Comparison of ENCODE assay signal across 16 cellular contexts in genomic region chr3:181629029-181629428, GRCh38.
A peak's percentile ranks its signal among the peaks of the same experiment; 100 is the strongest.
DNase-seq lines count a peak whose midpoint lies in the region; ATAC-seq and TF ChIP-seq lines count a peak whose summit lies in the region.
"Had no signal": no experiment of that assay in that cellular context is flagged by ENCODE, and none has a peak within 500 bp of the region (broad histone marks: within the 10 kb centered on the region; RNA-seq: fewer than 3 reads in every experiment).

No MANE protein-coding gene starts in this region.

- no peaks in the 10 kb centered on the region for H3K9me3 ChIP-seq in Loucy (ENCODE audit: insufficient read depth, low read depth, low read length)
- H3K9me3 ChIP-seq in right lobe of liver, result no peaks in the 10 kb centered on the region
- H3K9me3 ChIP-seq: BLaER1 treated with 17β-estradiol and CSF1 and Interleukin-3, amounts not matched to agents 10 nM and 100 nM; left lung; right atrium auricular region; tibial nerve had no signal

- WGBS in right lobe of liver (ENCODE audit: insufficient coverage, low coverage, low lambda C conversion rate, missing lambda C conversion rate), result 100% methylated on average over 1 of the region's 1 CpG

- H3K27me3 ChIP-seq in Loucy (ENCODE audit: insufficient read depth, low read length, poor library complexity, severe bottlenecking) (no peaks in the 10 kb centered on the region), right lobe of liver (no peaks in the 10 kb centered on the region)
- H3K27me3 ChIP-seq: BLaER1 treated with 17β-estradiol and CSF1 and Interleukin-3, amounts not matched to agents 10 nM and 100 nM; left lung; tibial nerve had no signal

- H3K4me2 ChIP-seq in Loucy (ENCODE audit: low read depth, low read length, poor library complexity, severe bottlenecking), result no peak overlapping the region

- TF ChIP-seq POLR2A in right lobe of liver (IDR thresholded peaks at IDR 0.05), result no peak

- no peaks in the 10 kb centered on the region for H4K20me1 ChIP-seq in Loucy (ENCODE audit: insufficient read depth, low read length, poor library complexity, severe bottlenecking)
- H4K20me1 ChIP-seq: BLaER1 treated with 17β-estradiol and CSF1 and Interleukin-3, amounts not matched to agents 10 nM and 100 nM had no signal

- no peaks in the 10 kb centered on the region for H3K79me2 ChIP-seq in Loucy (ENCODE audit: insufficient read depth, low read length)

- intact Hi-C loops in right lobe of liver (cut with DNase I), result no loop called here

- TF ChIP-seq CTCF in Loucy (conservative IDR thresholded peaks at IDR 0.05; ENCODE audit: low read length) (no peak), foreskin fibroblast (IDR thresholded peaks at IDR 0.05; ENCODE audit: low read depth, low read length) (no peak), right lobe of liver (IDR thresholded peaks at IDR 0.05) (no peak)

- H3K36me3 ChIP-seq in Loucy (ENCODE audit: insufficient read depth, low read length) (no peaks in the 10 kb centered on the region), right lobe of liver (no peaks in the 10 kb centered on the region)
- H3K36me3 ChIP-seq: BLaER1 treated with 17β-estradiol and CSF1 and Interleukin-3, amounts not matched to agents 10 nM and 100 nM; left lung; right atrium auricular region; tibial nerve had no signal

- no peaks in the 10 kb centered on the region for H3K4me1 ChIP-seq in Loucy (ENCODE audit: insufficient read depth, low read length, poor library complexity, severe bottlenecking)
- H3K4me1 ChIP-seq in right lobe of liver, result no peaks in the 10 kb centered on the region
- H3K4me1 ChIP-seq: left lung, right atrium auricular region had no signal

- H3K27ac ChIP-seq in substantia nigra (ENCODE audit: low read depth, low read length, poor library complexity, severe bottlenecking), result peak overlapping the region; percentile 77
- H3K27ac ChIP-seq in right lobe of liver, result no peak overlapping the region
- H3K27ac ChIP-seq: left lung, right atrium auricular region had no signal

- H2AFZ ChIP-seq in Loucy (ENCODE audit: low read length), result peak overlapping the region; percentile 63; the same call in 1 of the 2 replicates

- H3F3A ChIP-seq in Loucy (ENCODE audit: low read depth), result no peaks in the 10 kb centered on the region

- DNase-seq in SKM-1 treated with dmso at 0.1 percent for 144 hours (lab: John Stamatoyannopoulos, UW; ENCODE audit: unreplicated experiment), result peak; percentile 63
- peak; percentile 4 to 6 for DNase-seq in foreskin fibroblast
- no peak for DNase-seq in substantia nigra (lab: John Stamatoyannopoulos, UW)
- DNase-seq in right lobe of liver, result no peak
- no peak for DNase-seq in NCI-H1092 (lab: John Stamatoyannopoulos, UW)
- no peak for DNase-seq in activated T-cell treated with anti-CD3 and anti-CD28 coated beads for 4 hours
- DNase-seq: activated CD8-positive, alpha-beta memory T cell treated with anti-CD3 and anti-CD28 coated beads, Interleukin-2, amount 50 U/mL, for 4 hours; endodermal cell; left lung; NCI-H2227 treated with DMSO at 0.1 percent for 48 hours; stimulated activated CD4-positive, alpha-beta T cell treated with anti-CD3 and anti-CD28 coated beads, Interleukin-2, amount 100 ng/mL, for 48 hours had no signal

- ATAC-seq in HG02623 (IDR thresholded peaks at IDR 0.05; ENCODE audit: unreplicated experiment) (no peak), right lobe of liver (no peak)
- ATAC-seq: left lung had no signal

- H3K9me2 ChIP-seq in Loucy (replicated peaks; ENCODE audit: low read depth, low read length), result no peaks in the 10 kb centered on the region

- no peak overlapping the region for H3K9ac ChIP-seq in Loucy (ENCODE audit: low read depth, low read length, poor library complexity, severe bottlenecking)
- H3K9ac ChIP-seq: BLaER1 treated with 17β-estradiol and CSF1 and Interleukin-3, amounts not matched to agents 10 nM and 100 nM had no signal

- H3K4me3 ChIP-seq in Loucy (ENCODE audit: low read length, poor library complexity, severe bottlenecking) (no peak overlapping the region), foreskin fibroblast (ENCODE audit: low read depth in 1 of 2, low read length in 2 of 2) (no peak overlapping the region), right lobe of liver (no peak overlapping the region)
- H3K4me3 ChIP-seq: BLaER1 treated with 17β-estradiol and CSF1 and Interleukin-3, amounts not matched to agents 10 nM and 100 nM; left lung; right atrium auricular region; tibial nerve had no signal

Comparison
In these comparisons a context has a peak if more than half of its experiments do, and no peak if none do; other contexts are left out.
1. DNase-seq: peak in SKM-1 treated with dmso at 0.1 percent for 144 hours (single experiment) and foreskin fibroblast (2 of 2); none in substantia nigra (0 of 49), right lobe of liver (0 of 3), NCI-H1092 (single experiment) and activated T-cell treated with anti-CD3 and anti-CD28 coated beads for 4 hours (single experiment).